In the genomic region with DNA sequence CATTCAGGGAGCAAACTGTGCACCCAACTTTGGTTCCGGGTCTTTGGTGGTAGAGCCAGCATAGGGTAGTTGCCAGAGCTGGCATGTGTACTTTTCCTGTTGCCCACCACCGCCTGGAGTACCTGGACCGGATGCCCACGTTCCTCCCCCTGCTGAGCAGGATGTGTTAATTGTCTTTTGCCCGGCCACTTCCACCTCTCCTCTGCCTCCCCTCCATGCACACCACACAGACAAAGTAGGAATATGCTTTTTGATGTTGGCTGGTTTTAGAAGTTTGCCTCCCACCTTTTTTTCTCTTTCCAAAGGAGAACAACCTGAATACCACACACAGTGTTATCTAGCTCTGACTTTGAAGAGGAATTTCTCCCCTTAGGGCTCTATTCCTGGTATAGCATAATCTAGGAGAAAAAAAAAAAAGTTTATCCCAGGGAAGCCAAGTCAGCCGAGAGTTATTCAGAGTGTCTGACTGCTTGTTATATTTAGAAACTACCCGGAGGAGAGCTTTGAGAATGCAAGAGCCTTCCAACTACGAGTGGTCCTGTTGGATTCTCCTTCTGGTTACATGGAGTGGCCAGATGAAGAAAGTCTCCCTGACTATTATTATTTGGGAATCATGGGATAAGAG, we compare ENCODE assay signal across 11 cellular contexts.
DNase-seq lines count a peak whose midpoint lies in the region; ATAC-seq and TF ChIP-seq lines count a peak whose summit lies in the region.
"Had no signal": no experiment of that assay in that cellular context is flagged by ENCODE, and none has a peak within 500 bp of the region (broad histone marks: within the 10 kb centered on the region; RNA-seq: fewer than 3 reads in every experiment).

No MANE protein-coding gene starts in this region.

- peaks cover 30% of the 10 kb centered on the region for H3K4me1 Mint-ChIP-seq in stimulated activated effector memory CD8-positive, alpha-beta T cell treated with anti-CD3 and anti-CD28 coated beads, Interleukin-12 subunit alpha, Interleukin-12 subunit beta, amount 100 ng/mL, for 72 hours
- peaks cover 35% of the 10 kb centered on the region for H3K4me1 Mint-ChIP-seq in WTC11
- H3K4me1 Mint-ChIP-seq: activated T-helper 17 cell treated with anti-CD3 and anti-CD28 coated beads, Interleukin-2, amount 50 U/mL, for 72 hours had no signal

- H3K27me3 ChIP-seq in esophagus (ENCODE audit: control insufficient read depth in 1 of 2, insufficient read depth in 2 of 2, low read length in 2 of 2) (no peaks in the 10 kb centered on the region), left lung (no peaks in the 10 kb centered on the region), skeletal muscle tissue (ENCODE audit: control insufficient read depth in 3 of 3, insufficient read depth in 3 of 3, low read length in 3 of 3) (no peaks in the 10 kb centered on the region)

- POLR2A ChIA-PET in WTC11 (lab: Charles Lee) = no interaction called here

- H3K36me3 Mint-ChIP-seq in stimulated activated effector memory CD8-positive, alpha-beta T cell treated with anti-CD3 and anti-CD28 coated beads, Interleukin-12 subunit alpha, Interleukin-12 subunit beta, amount 100 ng/mL, for 72 hours = peaks cover 7% of the 10 kb centered on the region
- no peaks in the 10 kb centered on the region for H3K36me3 Mint-ChIP-seq in WTC11

- 50 to 55% methylated on average over 8 of the region's 8 CpGs for WGBS in esophagus, 2 donors

- H3K36me3 ChIP-seq in esophagus (ENCODE audit: control insufficient read depth in 2 of 2, insufficient read depth in 2 of 2, low read length in 1 of 2) (no peaks in the 10 kb centered on the region), left lung (no peaks in the 10 kb centered on the region), skeletal muscle tissue (ENCODE audit: control insufficient read depth in 3 of 3, insufficient read depth in 3 of 3, low read length in 3 of 3) (no peaks in the 10 kb centered on the region)

- peak; percentile 40 for DNase-seq in GM03348 (ENCODE audit: low spot score)
- DNase-seq in left lung = no peak
- no peak for DNase-seq in T-helper 2 cell
- no peak for DNase-seq in NCI-H2227 treated with DMSO at 0.1 percent for 48 hours (lab: John Stamatoyannopoulos, UW)
- DNase-seq in stimulated activated effector memory CD8-positive, alpha-beta T cell treated with anti-CD3 and anti-CD28 coated beads, Interleukin-12 subunit alpha, Interleukin-12 subunit beta, amount 100 ng/mL, for 72 hours (ENCODE audit: low spot score in 2 of 2) = no peak
- no peak for DNase-seq in WTC11 (ENCODE audit: low spot score)
- DNase-seq: activated CD4-positive, alpha-beta T cell treated with anti-CD3 and anti-CD28 coated beads, Interleukin-2, amount 50 U/mL, for 1 hour had no signal

- no peak overlapping the region for H3K27ac Mint-ChIP-seq in stimulated activated effector memory CD8-positive, alpha-beta T cell treated with anti-CD3 and anti-CD28 coated beads, Interleukin-12 subunit alpha, Interleukin-12 subunit beta, amount 100 ng/mL, for 72 hours
- H3K27ac Mint-ChIP-seq in WTC11 = no peak overlapping the region
- H3K27ac Mint-ChIP-seq: activated T-helper 17 cell treated with anti-CD3 and anti-CD28 coated beads, Interleukin-2, amount 50 U/mL, for 72 hours had no signal

- no peaks in the 10 kb centered on the region for H3K27me3 Mint-ChIP-seq in WTC11 (ENCODE audit: low read depth)
- H3K27me3 Mint-ChIP-seq: B cell had no signal

- H3K9me3 ChIP-seq in esophagus (ENCODE audit: control insufficient read depth in 2 of 2, insufficient read depth in 1 of 2, low read depth in 1 of 2, low read length in 1 of 2) = no peaks in the 10 kb centered on the region
- no peaks in the 10 kb centered on the region for H3K9me3 ChIP-seq in left lung
- no peaks in the 10 kb centered on the region for H3K9me3 ChIP-seq in skeletal muscle tissue (ENCODE audit: control insufficient read depth in 3 of 3, low read length in 3 of 3)

- peak overlapping the region; percentile 59 to 66 for H3K27ac ChIP-seq in esophagus (ENCODE audit: low read depth in 2 of 2, low read length in 1 of 2)
- H3K27ac ChIP-seq in left lung = peak overlapping the region in 1 of 2 donors; percentile 19
- H3K27ac ChIP-seq in skeletal muscle tissue (ENCODE audit: low read depth, low read length) = peak overlapping the region; percentile 93

- peak overlapping the region; percentile 67 to 75 (median 75) for H3K9ac ChIP-seq in skeletal muscle tissue (ENCODE audit: low read depth in 1 of 3, low read length in 3 of 3)

- H3K9me3 Mint-ChIP-seq in stimulated activated effector memory CD8-positive, alpha-beta T cell treated with anti-CD3 and anti-CD28 coated beads, Interleukin-12 subunit alpha, Interleukin-12 subunit beta, amount 100 ng/mL, for 72 hours = no peaks in the 10 kb centered on the region
- no peaks in the 10 kb centered on the region for H3K9me3 Mint-ChIP-seq in WTC11
- H3K9me3 Mint-ChIP-seq: activated T-helper 17 cell treated with anti-CD3 and anti-CD28 coated beads, Interleukin-2, amount 50 U/mL, for 72 hours had no signal

- H3K4me3 Mint-ChIP-seq in stimulated activated effector memory CD8-positive, alpha-beta T cell treated with anti-CD3 and anti-CD28 coated beads, Interleukin-12 subunit alpha, Interleukin-12 subunit beta, amount 100 ng/mL, for 72 hours = no peak overlapping the region
- H3K4me3 Mint-ChIP-seq in WTC11 = no peak overlapping the region
- H3K4me3 Mint-ChIP-seq: activated T-helper 17 cell treated with anti-CD3 and anti-CD28 coated beads, Interleukin-2, amount 50 U/mL, for 72 hours; B cell had no signal

- ATAC-seq in left lung (peak; percentile 27), WTC11 (no peak)
- ATAC-seq in stimulated activated effector memory CD8-positive, alpha-beta T cell treated with anti-CD3 and anti-CD28 coated beads, Interleukin-12 subunit alpha, Interleukin-12 subunit beta, amount 100 ng/mL, for 72 hours = no peak
- ATAC-seq: activated T-helper 17 cell treated with anti-CD3 and anti-CD28 coated beads, Interleukin-2, amount 50 U/mL, for 72 hours had no signal

- H3K4me3 ChIP-seq in esophagus (ENCODE audit: low read depth in 1 of 2, low read length in 2 of 2) = no peak overlapping the region
- H3K4me3 ChIP-seq in left lung = no peak overlapping the region
- H3K4me3 ChIP-seq in skeletal muscle tissue (ENCODE audit: low read length in 3 of 3) = peak overlapping the region in 2 of 3 donors; percentile 37 to 38

- intact Hi-C loops in left lung (cut with DNase I) = no loop called here

- TF ChIP-seq CTCF in left lung (IDR thresholded peaks at IDR 0.05) = no peak
- no peak for TF ChIP-seq CTCF in WTC11 (IDR thresholded peaks at IDR 0.05)

- H3K4me1 ChIP-seq in esophagus (ENCODE audit: control insufficient read depth in 2 of 2, insufficient read depth in 2 of 2, low read length in 1 of 2) (no peaks in the 10 kb centered on the region), left lung (peaks cover 17 to 26% of the 10 kb centered on the region in 2 donors), skeletal muscle tissue (ENCODE audit: control insufficient read depth in 3 of 3, insufficient read depth in 3 of 3, low read length in 3 of 3) (peaks cover 64 to 73% (median 67%) of the 10 kb centered on the region in 3 donors)

- CTCF ChIA-PET in WTC11 (lab: Charles Lee) = no interaction called here

TF ChIP-seq in WTC11, 78 proteins besides CTCF, POLR2A, EP300 and RAD21 (continues in another document):
- TF ChIP-seq ZNF263 (CRISPR knock-in tag; IDR thresholded peaks at IDR 0.05; ENCODE audit: low read depth) (no peak), CREB1 (CRISPR knock-in tag; IDR thresholded peaks at IDR 0.05) (no peak), ELF4 (CRISPR knock-in tag; IDR thresholded peaks at IDR 0.05; ENCODE audit: low read depth) (no peak), HMGA2 (CRISPR knock-in tag; IDR thresholded peaks at IDR 0.05) (no peak), PRRX2 (CRISPR knock-in tag; IDR thresholded peaks at IDR 0.05) (no peak)
- TF ChIP-seq, protein P1, sequence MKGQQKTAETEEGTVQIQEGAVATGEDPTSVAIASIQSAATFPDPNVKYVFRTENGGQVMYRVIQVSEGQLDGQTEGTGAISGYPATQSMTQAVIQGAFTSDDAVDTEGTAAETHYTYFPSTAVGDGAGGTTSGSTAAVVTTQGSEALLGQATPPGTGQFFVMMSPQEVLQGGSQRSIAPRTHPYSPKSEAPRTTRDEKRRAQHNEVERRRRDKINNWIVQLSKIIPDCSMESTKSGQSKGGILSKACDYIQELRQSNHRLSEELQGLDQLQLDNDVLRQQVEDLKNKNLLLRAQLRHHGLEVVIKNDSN (CRISPR knock-in tag; IDR thresholded peaks at IDR 0.05) = no peak
- TF ChIP-seq, protein P2, sequence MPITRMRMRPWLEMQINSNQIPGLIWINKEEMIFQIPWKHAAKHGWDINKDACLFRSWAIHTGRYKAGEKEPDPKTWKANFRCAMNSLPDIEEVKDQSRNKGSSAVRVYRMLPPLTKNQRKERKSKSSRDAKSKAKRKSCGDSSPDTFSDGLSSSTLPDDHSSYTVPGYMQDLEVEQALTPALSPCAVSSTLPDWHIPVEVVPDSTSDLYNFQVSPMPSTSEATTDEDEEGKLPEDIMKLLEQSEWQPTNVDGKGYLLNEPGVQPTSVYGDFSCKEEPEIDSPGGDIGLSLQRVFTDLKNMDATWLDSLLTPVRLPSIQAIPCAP (CRISPR knock-in tag; IDR thresholded peaks at IDR 0.05) = no peak
- TF ChIP-seq, protein P3, sequence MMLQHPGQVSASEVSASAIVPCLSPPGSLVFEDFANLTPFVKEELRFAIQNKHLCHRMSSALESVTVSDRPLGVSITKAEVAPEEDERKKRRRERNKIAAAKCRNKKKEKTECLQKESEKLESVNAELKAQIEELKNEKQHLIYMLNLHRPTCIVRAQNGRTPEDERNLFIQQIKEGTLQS (CRISPR knock-in tag; conservative IDR thresholded peaks at IDR 0.05) = no peak
- TF ChIP-seq, protein P4, sequence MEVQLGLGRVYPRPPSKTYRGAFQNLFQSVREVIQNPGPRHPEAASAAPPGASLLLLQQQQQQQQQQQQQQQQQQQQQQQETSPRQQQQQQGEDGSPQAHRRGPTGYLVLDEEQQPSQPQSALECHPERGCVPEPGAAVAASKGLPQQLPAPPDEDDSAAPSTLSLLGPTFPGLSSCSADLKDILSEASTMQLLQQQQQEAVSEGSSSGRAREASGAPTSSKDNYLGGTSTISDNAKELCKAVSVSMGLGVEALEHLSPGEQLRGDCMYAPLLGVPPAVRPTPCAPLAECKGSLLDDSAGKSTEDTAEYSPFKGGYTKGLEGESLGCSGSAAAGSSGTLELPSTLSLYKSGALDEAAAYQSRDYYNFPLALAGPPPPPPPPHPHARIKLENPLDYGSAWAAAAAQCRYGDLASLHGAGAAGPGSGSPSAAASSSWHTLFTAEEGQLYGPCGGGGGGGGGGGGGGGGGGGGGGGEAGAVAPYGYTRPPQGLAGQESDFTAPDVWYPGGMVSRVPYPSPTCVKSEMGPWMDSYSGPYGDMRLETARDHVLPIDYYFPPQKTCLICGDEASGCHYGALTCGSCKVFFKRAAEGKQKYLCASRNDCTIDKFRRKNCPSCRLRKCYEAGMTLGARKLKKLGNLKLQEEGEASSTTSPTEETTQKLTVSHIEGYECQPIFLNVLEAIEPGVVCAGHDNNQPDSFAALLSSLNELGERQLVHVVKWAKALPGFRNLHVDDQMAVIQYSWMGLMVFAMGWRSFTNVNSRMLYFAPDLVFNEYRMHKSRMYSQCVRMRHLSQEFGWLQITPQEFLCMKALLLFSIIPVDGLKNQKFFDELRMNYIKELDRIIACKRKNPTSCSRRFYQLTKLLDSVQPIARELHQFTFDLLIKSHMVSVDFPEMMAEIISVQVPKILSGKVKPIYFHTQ (CRISPR knock-in tag; IDR thresholded peaks at IDR 0.05) = no peak

Comparison
In these comparisons a context has a peak if more than half of its experiments do, and no peak if none do; other contexts are left out.
1. H3K4me3 ChIP-seq: peak in skeletal muscle tissue (2 of 3); none in esophagus (0 of 2) and left lung (0 of 2).